Comparison of ENCODE assay signal across 12 cellular contexts in the genomic region with DNA sequence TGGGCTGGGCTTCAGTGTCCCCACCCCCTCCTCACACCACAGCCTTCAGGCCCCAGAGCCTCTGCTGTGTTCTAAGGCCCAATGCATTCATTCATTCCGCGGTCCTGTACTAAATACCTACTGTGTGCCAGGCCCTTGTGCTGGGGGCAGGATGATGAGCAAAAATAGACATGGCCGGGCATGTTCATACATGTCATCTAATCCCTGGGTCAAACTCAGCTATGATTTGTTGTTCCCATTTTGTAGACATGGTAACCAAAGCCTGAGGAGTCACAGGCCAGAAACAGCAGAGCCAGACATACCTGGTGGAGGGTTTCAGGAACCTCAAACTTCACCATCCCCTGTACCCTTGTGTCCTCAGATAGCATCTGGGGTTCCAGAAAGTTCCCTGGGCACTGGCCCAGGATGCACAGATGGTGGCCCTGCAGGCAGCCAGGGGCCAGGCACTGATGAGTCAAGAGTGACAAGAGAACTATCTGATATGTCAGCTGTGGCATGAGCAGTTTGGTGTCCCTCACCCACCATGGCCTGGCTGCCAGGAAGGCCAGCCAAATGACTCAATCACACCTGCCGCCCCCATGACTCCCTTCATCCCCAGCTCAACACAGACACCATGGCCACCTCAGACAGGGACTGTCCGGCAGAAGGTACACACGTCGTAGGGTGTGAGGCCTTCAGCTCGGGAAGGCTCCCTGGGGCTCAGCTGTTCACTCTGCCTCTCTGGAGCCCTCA. TPM values are rescaled to one million over a fixed set of nuclear protein-coding genes. Genes with fewer than 3 reads are reported as not detected.
DNase-seq lines count a peak whose midpoint lies in the region; ATAC-seq, FAIRE-seq and TF ChIP-seq lines count a peak whose summit lies in the region.
"Had no signal": no experiment of that assay in that cellular context is flagged by ENCODE, and none has a peak within 500 bp of the region (broad histone marks: within the 10 kb centered on the region; RNA-seq: fewer than 3 reads in every experiment).

No MANE protein-coding gene starts in this region.

- no peak for ATAC-seq in GM18867 (IDR thresholded peaks at IDR 0.05; ENCODE audit: unreplicated experiment)

- peaks cover 22% of the 10 kb centered on the region for H3K27me3 Mint-ChIP-seq in IgD-negative memory B cell
- H3K27me3 Mint-ChIP-seq in neural crest cell (ENCODE audit: low read depth) = peaks cover 57% of the 10 kb centered on the region

- peaks cover 5 to 12% (median 8%) of the 10 kb centered on the region in 3 donors for H3K4me1 Mint-ChIP-seq in IgD-negative memory B cell
- peaks cover 16% of the 10 kb centered on the region for H3K4me1 Mint-ChIP-seq in neural crest cell

- peaks cover 3% of the 10 kb centered on the region for H3K36me3 ChIP-seq in bronchial epithelial cell (ENCODE audit: control insufficient read depth, insufficient read depth, low read length)

- peaks cover 6% of the 10 kb centered on the region for H3K36me3 Mint-ChIP-seq in IgD-negative memory B cell
- H3K36me3 Mint-ChIP-seq in neural crest cell (ENCODE audit: low read depth) = no peaks in the 10 kb centered on the region

- H3K9me3 Mint-ChIP-seq in IgD-negative memory B cell (no peaks in the 10 kb centered on the region), neural crest cell (no peaks in the 10 kb centered on the region)

- no peaks in the 10 kb centered on the region for H3K27me3 ChIP-seq in bronchial epithelial cell (ENCODE audit: control insufficient read depth, insufficient read depth, low read length)

- peak overlapping the region in 2 of 4 donors; percentile 9 to 53 for H3K4me3 Mint-ChIP-seq in IgD-negative memory B cell
- H3K4me3 Mint-ChIP-seq in neural crest cell = peak overlapping the region; percentile 49

- no peak for TF ChIP-seq CTCF in bronchial epithelial cell (IDR thresholded peaks at IDR 0.05; ENCODE audit: insufficient read depth, low read length, severe bottlenecking)
- no peak for TF ChIP-seq CTCF in neural crest cell (conservative IDR thresholded peaks at IDR 0.05)

- no peak overlapping the region for H3K4me3 ChIP-seq in bronchial epithelial cell (ENCODE audit: low read depth, low read length)

- peak; percentile 54 for DNase-seq in Daoy (ENCODE audit: low read depth)
- peak; percentile 76 for DNase-seq in bronchial epithelial cell (ENCODE audit: low read depth)
- DNase-seq in neural crest cell (ENCODE audit: low read depth, low spot score) = no peak
- no peak for DNase-seq in Ammon's horn (ENCODE audit: low spot score)
- no peak for DNase-seq in iPS-NIHi11 (ENCODE audit: low spot score)
- no peak for DNase-seq in AG08396 (ENCODE audit: low spot score)
- DNase-seq: GDM1, NCI-H1092 treated with DMSO at 0.1 percent for 48 hours had no signal

- H3K27ac Mint-ChIP-seq in IgD-negative memory B cell = peak overlapping the region in 2 of 3 donors; percentile 10 to 63
- no peak overlapping the region for H3K27ac Mint-ChIP-seq in neural crest cell (ENCODE audit: unreplicated experiment)

- no peak for FAIRE-seq in bronchial epithelial cell (lab: Jason Lieb, UNC)

RNA-seq across cellular contexts. Expression of a gene that starts 2.7 kb away (rescaled TPM):
- total RNA-seq in Daoy (2014; rRNA removed; shearing (Covaris generic)) = 24.3 and 27.7 TPM in 2 replicates
- polyA plus RNA-seq in IgD-negative memory B cell = not detected
- total RNA-seq in bronchial epithelial cell (75.0 and 130 TPM in 2 replicates), neural crest cell (0.20 and 0.54 TPM in 2 replicates)

RNA-seq across cellular contexts. Expression of a gene that starts 6.1 kb away (rescaled TPM):
- 127 and 129 TPM in 2 replicates for total RNA-seq in Daoy (2014; rRNA removed; shearing (Covaris generic))
- 104 TPM for polyA plus RNA-seq in IgD-negative memory B cell
- total RNA-seq in bronchial epithelial cell (227 and 333 TPM in 2 replicates), neural crest cell (73.8 and 77.5 TPM in 2 replicates)

RNA-seq across cellular contexts. Expression of a gene that starts 7.2 kb away (rescaled TPM):
- 10.3 and 12.0 TPM in 2 replicates for total RNA-seq in Daoy (2014; rRNA removed; shearing (Covaris generic))
- polyA plus RNA-seq in IgD-negative memory B cell = 26.9 TPM
- total RNA-seq in bronchial epithelial cell (78.2 and 434 TPM in 2 replicates), neural crest cell (50.1 and 52.5 TPM in 2 replicates)

RNA-seq across cellular contexts. Expression of a gene that starts 9.4 kb away (rescaled TPM):
- not detected in 2 replicates for total RNA-seq in Daoy (2014; rRNA removed; shearing (Covaris generic))
- not detected for polyA plus RNA-seq in IgD-negative memory B cell
- 1.8 and 5.8 TPM in 2 replicates for total RNA-seq in bronchial epithelial cell
- not detected in 2 replicates for total RNA-seq in neural crest cell
- total RNA-seq: activated CD8-positive, alpha-beta memory T cell treated with anti-CD3 and anti-CD28 coated beads for 36 hours; pulmonary artery endothelial cell had no signal

RNA-seq across cellular contexts. Expression of a gene that starts 33.0 kb away (rescaled TPM):
- total RNA-seq in Daoy (2014; rRNA removed; shearing (Covaris generic)) = 0.29 TPM in 1 of 2 replicates, not detected in the other
- polyA plus RNA-seq in IgD-negative memory B cell = 0.35 TPM
- total RNA-seq in bronchial epithelial cell (1.6 and 6.3 TPM in 2 replicates), neural crest cell (2.4 and 3.2 TPM in 2 replicates)
- total RNA-seq: pulmonary artery endothelial cell had no signal

Comparison
In these comparisons a context has a peak if more than half of its experiments do, and no peak if none do; other contexts are left out.
1. DNase-seq: peak in Daoy (single experiment) and bronchial epithelial cell (single experiment); none in neural crest cell (single experiment), Ammon's horn (single experiment), iPS-NIHi11 (single experiment) and AG08396 (single experiment).
2. RNA of a gene that starts 2.7 kb away (total RNA-seq): 75.0 to 130 TPM in bronchial epithelial cell and 24.3 to 27.7 TPM in Daoy; 0.20 to 0.54 TPM in neural crest cell; every median in the first group is over 10 times any median in the second.